ENCODE assay signal across 8 cellular contexts in genomic region chr7:100088095-100088620, GRCh38. TPM values are rescaled to one million over a fixed set of nuclear protein-coding genes. Genes with fewer than 3 reads are reported as not detected.
DNase-seq lines count a peak whose midpoint lies in the region; ATAC-seq and TF ChIP-seq lines count a peak whose summit lies in the region.

No MANE protein-coding gene starts in this region.

- H3K27me3 ChIP-seq in thyroid gland: no peaks in the 10 kb centered on the region

- H3K4me3 Mint-ChIP-seq in activated CD8-positive, alpha-beta memory T cell treated with anti-CD3 and anti-CD28 coated beads, Interleukin-2, amount 10 ng/mL, durations not matched to agents 7 days and 5 days: peak overlapping the region; percentile 86
- peak overlapping the region; percentile 97 for H3K4me3 Mint-ChIP-seq in activated naive CD8-positive, alpha-beta T cell treated with anti-CD3 and anti-CD28 coated beads for 36 hours

- intact Hi-C loops in thyroid gland (cut with DNase I): no loop called here

- TF ChIP-seq CTCF in thyroid gland (IDR thresholded peaks at IDR 0.05): no peak

- peak overlapping the region; percentile 83 to 88 (median 84) for H3K27ac ChIP-seq in thyroid gland

- no peak for TF ChIP-seq POLR2A in thyroid gland (IDR thresholded peaks at IDR 0.05)

- no peaks in the 10 kb centered on the region for H3K27me3 Mint-ChIP-seq in activated CD8-positive, alpha-beta memory T cell treated with anti-CD3 and anti-CD28 coated beads, Interleukin-2, amount 10 ng/mL, durations not matched to agents 7 days and 5 days
- no peaks in the 10 kb centered on the region for H3K27me3 Mint-ChIP-seq in activated naive CD8-positive, alpha-beta T cell treated with anti-CD3 and anti-CD28 coated beads for 36 hours

- no peaks in the 10 kb centered on the region for H3K9me3 Mint-ChIP-seq in activated CD8-positive, alpha-beta memory T cell treated with anti-CD3 and anti-CD28 coated beads, Interleukin-2, amount 10 ng/mL, durations not matched to agents 7 days and 5 days (ENCODE audit: low read depth)
- no peaks in the 10 kb centered on the region for H3K9me3 Mint-ChIP-seq in activated naive CD8-positive, alpha-beta T cell treated with anti-CD3 and anti-CD28 coated beads for 36 hours

- CTCF ChIA-PET in activated CD8-positive, alpha-beta memory T cell treated with anti-CD3 and anti-CD28 coated beads, Interleukin-2, amount 10 ng/mL, durations not matched to agents 7 days and 5 days (lab: Charles Lee): interaction anchor here (0.7 to 4.7 kb wide), 10 partner anchors 13 to 681 kb away, joined by 3 to 20 read pairs (median 4); partner anchors contain the start of genes AP4M1 and MCM7

- DNase-seq in activated CD8-positive, alpha-beta memory T cell treated with anti-CD3 and anti-CD28 coated beads, Interleukin-2, amount 10 ng/mL, durations not matched to agents 7 days and 5 days: no peak
- DNase-seq in activated CD8-positive, alpha-beta memory T cell treated with anti-CD3 and anti-CD28 coated beads, Interleukin-2, amount 50 U/mL, for 48 hours: no peak
- DNase-seq in activated naive CD8-positive, alpha-beta T cell treated with anti-CD3 and anti-CD28 coated beads for 36 hours: no peak
- peak; percentile 59 for DNase-seq in left kidney (ENCODE audit: low read depth, low spot score)
- DNase-seq in thyroid gland: peak; percentile 33 to 49
- no peak for DNase-seq in NCI-H446 (lab: John Stamatoyannopoulos, UW)

- peaks cover 0 to 17% of the 10 kb centered on the region in 2 donors for H3K4me1 ChIP-seq in thyroid gland

- 69 to 71% methylated on average over 11 of the region's 11 CpGs for WGBS in thyroid gland, 2 donors

- H3K4me1 Mint-ChIP-seq in activated CD8-positive, alpha-beta memory T cell treated with anti-CD3 and anti-CD28 coated beads, Interleukin-2, amount 10 ng/mL, durations not matched to agents 7 days and 5 days: peaks cover 42% of the 10 kb centered on the region
- peaks cover 39% of the 10 kb centered on the region for H3K4me1 Mint-ChIP-seq in activated naive CD8-positive, alpha-beta T cell treated with anti-CD3 and anti-CD28 coated beads for 36 hours

- ATAC-seq in activated CD8-positive, alpha-beta memory T cell treated with anti-CD3 and anti-CD28 coated beads, Interleukin-2, amount 10 ng/mL, durations not matched to agents 7 days and 5 days: no peak
- ATAC-seq in HG03520 (IDR thresholded peaks at IDR 0.05; ENCODE audit: unreplicated experiment) (no peak), HG03025 (IDR thresholded peaks at IDR 0.05; ENCODE audit: low FRiP score, unreplicated experiment) (no peak)

- H3K36me3 Mint-ChIP-seq in activated CD8-positive, alpha-beta memory T cell treated with anti-CD3 and anti-CD28 coated beads, Interleukin-2, amount 10 ng/mL, durations not matched to agents 7 days and 5 days: peaks cover 25% of the 10 kb centered on the region
- H3K36me3 Mint-ChIP-seq in activated naive CD8-positive, alpha-beta T cell treated with anti-CD3 and anti-CD28 coated beads for 36 hours: peaks cover 32% of the 10 kb centered on the region

- no peaks in the 10 kb centered on the region for H3K9me3 ChIP-seq in thyroid gland

- H3K27ac Mint-ChIP-seq in activated CD8-positive, alpha-beta memory T cell treated with anti-CD3 and anti-CD28 coated beads, Interleukin-2, amount 10 ng/mL, durations not matched to agents 7 days and 5 days: peak overlapping the region; percentile 88
- H3K27ac Mint-ChIP-seq in activated naive CD8-positive, alpha-beta T cell treated with anti-CD3 and anti-CD28 coated beads for 36 hours: peak overlapping the region; percentile 97

- H3K36me3 ChIP-seq in thyroid gland: peaks cover 22 to 23% of the 10 kb centered on the region in 2 donors

- peak overlapping the region; percentile 28 to 79 (median 72) for H3K4me3 ChIP-seq in thyroid gland (replicated peaks in 1 of 3)

RNA-seq across cellular contexts. Expression of gene COPS6, which starts 0.6 kb away (rescaled TPM):
- total RNA-seq in activated CD8-positive, alpha-beta memory T cell treated with anti-CD3 and anti-CD28 coated beads, Interleukin-2, amount 10 ng/mL, durations not matched to agents 7 days and 5 days: 10 to 100 TPM; 81.2 to 90.8 TPM
- total RNA-seq in activated naive CD8-positive, alpha-beta T cell treated with anti-CD3 and anti-CD28 coated beads for 36 hours: 10 to 100 TPM; 96.3 to 97.2 TPM
- total RNA-seq in thyroid gland: 10 to 100 TPM; 32.5 to 71.5 (median 39.9) TPM

RNA-seq across cellular contexts. Expression of gene ZNF3, which starts 6.6 kb away (rescaled TPM):
- 10 to 100 TPM; 21.2 to 24.1 TPM for total RNA-seq in activated CD8-positive, alpha-beta memory T cell treated with anti-CD3 and anti-CD28 coated beads, Interleukin-2, amount 10 ng/mL, durations not matched to agents 7 days and 5 days
- total RNA-seq in activated naive CD8-positive, alpha-beta T cell treated with anti-CD3 and anti-CD28 coated beads for 36 hours: 10 to 100 TPM; 21.1 to 22.3 TPM
- 10 to 100 TPM; 31.4 to 42.3 (median 36.1) TPM for total RNA-seq in thyroid gland

RNA-seq across cellular contexts. Expression of gene MCM7, which starts 13.0 kb away (rescaled TPM):
- total RNA-seq in activated CD8-positive, alpha-beta memory T cell treated with anti-CD3 and anti-CD28 coated beads, Interleukin-2, amount 10 ng/mL, durations not matched to agents 7 days and 5 days: 100 to 1,000 TPM; 405 to 409 TPM
- 100 to 1,000 TPM; 476 to 482 TPM for total RNA-seq in activated naive CD8-positive, alpha-beta T cell treated with anti-CD3 and anti-CD28 coated beads for 36 hours
- 10 to 100 TPM; 16.6 to 51.3 (median 26.5) TPM for total RNA-seq in thyroid gland

RNA-seq across cellular contexts. Expression of gene AP4M1, which starts 13.3 kb away (rescaled TPM):
- total RNA-seq in activated CD8-positive, alpha-beta memory T cell treated with anti-CD3 and anti-CD28 coated beads, Interleukin-2, amount 10 ng/mL, durations not matched to agents 7 days and 5 days: 10 to 100 TPM in 1 of 2 experiments, 1 to 10 TPM in 1; 9.9 to 10.6 TPM
- 10 to 100 TPM; 13.0 to 13.1 TPM for total RNA-seq in activated naive CD8-positive, alpha-beta T cell treated with anti-CD3 and anti-CD28 coated beads for 36 hours
- total RNA-seq in thyroid gland: 10 to 100 TPM in 3 of 4 donors, 1 to 10 TPM in 1; 9.1 to 26.6 (median 19.4) TPM

RNA-seq across cellular contexts. Expression of gene TAF6, which starts 31.0 kb away (rescaled TPM):
- 10 to 100 TPM; 70.4 to 71.4 TPM for total RNA-seq in activated CD8-positive, alpha-beta memory T cell treated with anti-CD3 and anti-CD28 coated beads, Interleukin-2, amount 10 ng/mL, durations not matched to agents 7 days and 5 days
- 10 to 100 TPM; 59.7 to 61.1 TPM for total RNA-seq in activated naive CD8-positive, alpha-beta T cell treated with anti-CD3 and anti-CD28 coated beads for 36 hours
- 100 to 1,000 TPM in 1 of 4 donors, 10 to 100 TPM in 3; 50.3 to 104 (median 85.2) TPM for total RNA-seq in thyroid gland

Comparison
In these comparisons a context has a peak if more than half of its experiments do, and no peak if none do; other contexts are left out.
1. DNase-seq: peak in left kidney (single experiment) and thyroid gland (2 of 2); none in activated CD8-positive, alpha-beta memory T cell treated with anti-CD3 and anti-CD28 coated beads, Interleukin-2, amount 10 ng/mL, durations not matched to agents 7 days and 5 days (single experiment), activated CD8-positive, alpha-beta memory T cell treated with anti-CD3 and anti-CD28 coated beads, Interleukin-2, amount 50 U/mL, for 48 hours (single experiment), activated naive CD8-positive, alpha-beta T cell treated with anti-CD3 and anti-CD28 coated beads for 36 hours (single experiment) and NCI-H446 (0 of 2).
2. RNA of gene MCM7, which starts 13.0 kb away (total RNA-seq): 476 to 482 TPM in activated naive CD8-positive, alpha-beta T cell treated with anti-CD3 and anti-CD28 coated beads for 36 hours and 405 to 409 TPM in activated CD8-positive, alpha-beta memory T cell treated with anti-CD3 and anti-CD28 coated beads, Interleukin-2, amount 10 ng/mL, durations not matched to agents 7 days and 5 days; 16.6 to 51.3 TPM in thyroid gland; every median in the first group is over 4 times any median in the second.